Comparison of ENCODE assay signal across 8 cellular contexts in the genomic region with DNA sequence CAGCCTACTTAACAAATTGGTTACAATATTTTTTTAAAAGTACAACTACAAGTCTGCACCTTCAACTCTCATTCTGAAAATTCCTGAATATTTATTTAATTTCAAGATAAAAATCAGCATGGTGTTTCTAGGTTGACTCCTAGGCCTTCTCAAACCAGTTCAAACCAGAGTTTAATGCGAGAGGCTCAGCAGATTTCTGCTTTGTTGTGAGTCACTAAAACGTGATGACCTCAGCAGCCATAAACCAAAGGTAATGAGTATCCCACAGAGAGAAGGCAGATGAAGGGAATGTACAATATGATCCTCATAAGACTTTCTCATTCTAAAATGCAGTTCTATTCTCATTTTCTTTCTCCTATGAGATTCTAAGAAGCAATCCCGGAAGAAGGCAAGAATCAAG. TPM values are rescaled to one million over a fixed set of nuclear protein-coding genes. Genes with fewer than 3 reads are reported as not detected.
DNase-seq lines count a peak whose midpoint lies in the region; ATAC-seq and TF ChIP-seq lines count a peak whose summit lies in the region.

No MANE protein-coding gene starts in this region.

- peak overlapping the region; percentile 91 for H3K4me3 Mint-ChIP-seq in activated T-cell treated with anti-CD3 and anti-CD28 coated beads, Interleukin-2, amount 50 U/mL, for 24 hours

- H3K27me3 Mint-ChIP-seq in activated T-cell treated with anti-CD3 and anti-CD28 coated beads, Interleukin-2, amount 50 U/mL, for 24 hours: no peaks in the 10 kb centered on the region

- no peaks in the 10 kb centered on the region for H3K27me3 ChIP-seq in foreskin keratinocyte

- peak; percentile 75 for ATAC-seq in foreskin keratinocyte
- ATAC-seq in GM21360 (IDR thresholded peaks at IDR 0.05; ENCODE audit: unreplicated experiment): no peak
- ATAC-seq in HG02759 (IDR thresholded peaks at IDR 0.05; ENCODE audit: unreplicated experiment): no peak

- peaks cover 55% of the 10 kb centered on the region for H3K36me3 Mint-ChIP-seq in activated T-cell treated with anti-CD3 and anti-CD28 coated beads, Interleukin-2, amount 50 U/mL, for 24 hours (ENCODE audit: low read depth)

- no peak for TF ChIP-seq CTCF in foreskin keratinocyte (conservative IDR thresholded peaks at IDR 0.05)

- H3K4me1 Mint-ChIP-seq in activated T-cell treated with anti-CD3 and anti-CD28 coated beads, Interleukin-2, amount 50 U/mL, for 24 hours (ENCODE audit: low read depth): peaks cover 31% of the 10 kb centered on the region

- no peaks in the 10 kb centered on the region for H3K9me3 Mint-ChIP-seq in activated T-cell treated with anti-CD3 and anti-CD28 coated beads, Interleukin-2, amount 50 U/mL, for 24 hours

- peaks cover 8% of the 10 kb centered on the region for H3K4me1 ChIP-seq in foreskin keratinocyte

- peak; percentile 35 for DNase-seq in NCI-H2029 (lab: John Stamatoyannopoulos, UW)
- DNase-seq in NCI-H2029 treated with DMSO at 0.1 percent for 48 hours (lab: John Stamatoyannopoulos, UW): no peak
- peak; percentile 17 for DNase-seq in NCI-H128 (lab: John Stamatoyannopoulos, UW; ENCODE audit: unreplicated experiment)
- no peak for DNase-seq in activated T-cell treated with anti-CD3 and anti-CD28 coated beads, Interleukin-2, amount 50 U/mL, for 24 hours
- peak; percentile 59 to 86 for DNase-seq in foreskin keratinocyte
- DNase-seq in smooth muscle cell of the brain vasculature (ENCODE audit: low read depth, low spot score): peak; percentile 17

- H3K27ac Mint-ChIP-seq in activated T-cell treated with anti-CD3 and anti-CD28 coated beads, Interleukin-2, amount 50 U/mL, for 24 hours: peak overlapping the region; percentile 93

- peak overlapping the region; percentile 62 for H3K27ac ChIP-seq in foreskin keratinocyte

RNA-seq across cellular contexts. Expression of a gene that starts 1.5 kb away (rescaled TPM):
- total RNA-seq in foreskin keratinocyte: 27.9 and 30.7 TPM in 2 replicates
- polyA plus RNA-seq in foreskin keratinocyte: 11.0 TPM in 2 replicates

RNA-seq across cellular contexts. Expression of a gene that starts 15.1 kb away (rescaled TPM):
- total RNA-seq in foreskin keratinocyte: not detected in 2 replicates
- not detected in 2 replicates for polyA plus RNA-seq in foreskin keratinocyte

Comparison
In these comparisons a context has a peak if more than half of its experiments do, and no peak if none do; other contexts are left out.
1. DNase-seq: peak in NCI-H2029 (single experiment), NCI-H128 (single experiment), foreskin keratinocyte (2 of 2) and smooth muscle cell of the brain vasculature (single experiment); none in NCI-H2029 treated with DMSO at 0.1 percent for 48 hours (single experiment) and activated T-cell treated with anti-CD3 and anti-CD28 coated beads, Interleukin-2, amount 50 U/mL, for 24 hours (single experiment).